Comparison of ENCODE assay signal across 7 cellular contexts in genomic region chr3:177589921-177590336, GRCh38.
DNase-seq lines count a peak whose midpoint lies in the region; ATAC-seq and TF ChIP-seq lines count a peak whose summit lies in the region.

No MANE protein-coding gene starts in this region.

- H3K4me1 ChIP-seq in neuronal stem cell (ENCODE audit: control insufficient read depth in 2 of 2, insufficient read depth in 1 of 2, low read depth in 1 of 2, low read length in 2 of 2): peaks cover 16 to 24% of the 10 kb centered on the region in 2 donors

- no peak overlapping the region for H3K14ac ChIP-seq in neuronal stem cell (ENCODE audit: low read length)

- H2BK5ac ChIP-seq in neuronal stem cell (ENCODE audit: low read length): no peak overlapping the region

- H4K91ac ChIP-seq in neuronal stem cell (ENCODE audit: low read depth, low read length, poor library complexity): no peak overlapping the region

- H3K27me3 ChIP-seq in neuronal stem cell (ENCODE audit: control insufficient read depth in 3 of 3, insufficient read depth in 3 of 3, low read depth in 1 of 3, low read length in 3 of 3): no peaks in the 10 kb centered on the region

- no peak overlapping the region for H3K4ac ChIP-seq in neuronal stem cell (ENCODE audit: low read length)

- WGBS in neuronal stem cell (ENCODE audit: extremely low coverage in 2 of 2, insufficient read length in 2 of 2, insufficient replicate concordance in 1 of 2), 2 donors: no CpG with 5 or more reads among the region's 4 CpGs

- H3K18ac ChIP-seq in neuronal stem cell (ENCODE audit: low read length): no peak overlapping the region

- peak; percentile 42 for ATAC-seq in GM18520 (IDR thresholded peaks at IDR 0.05; ENCODE audit: unreplicated experiment)

- no peak overlapping the region for H2BK12ac ChIP-seq in neuronal stem cell (ENCODE audit: low read length)

- H2AFZ ChIP-seq in neuronal stem cell (ENCODE audit: low read length): no peak overlapping the region

- in situ Hi-C loops in astrocyte of the spinal cord (cut with HindIII; ENCODE audit: low sequenced_read_pairs): no loop called here

- H3K23ac ChIP-seq in neuronal stem cell (ENCODE audit: low read depth, low read length, poor library complexity): no peak overlapping the region

- no peak overlapping the region for H2AK5ac ChIP-seq in neuronal stem cell (ENCODE audit: low read depth, low read length)

- TF ChIP-seq CTCF in HFF-Myc (IDR thresholded peaks at IDR 0.05; ENCODE audit: low read depth, low read length, missing control alignments): no peak
- TF ChIP-seq CTCF in astrocyte of the spinal cord (IDR thresholded peaks at IDR 0.05; ENCODE audit: low read depth, low read length): no peak

- no peak overlapping the region for H3K9ac ChIP-seq in neuronal stem cell (ENCODE audit: low read depth, low read length, poor library complexity)

- peaks cover 0 to 7% of the 10 kb centered on the region in 2 donors for H3K9me3 ChIP-seq in neuronal stem cell (replicated peaks in 1 of 2; ENCODE audit: control insufficient read depth in 2 of 2, insufficient read depth in 1 of 2, low read depth in 1 of 2, low read length in 2 of 2)

- H4K8ac ChIP-seq in neuronal stem cell (ENCODE audit: low read depth, low read length): no peak overlapping the region

- peak overlapping the region; percentile 43 for H3K27ac ChIP-seq in neuronal stem cell (replicated peaks; ENCODE audit: low read length)

- no peaks in the 10 kb centered on the region for H3K79me1 ChIP-seq in neuronal stem cell (ENCODE audit: low read depth, low read length)

- H3K36me3 ChIP-seq in neuronal stem cell (replicated peaks in 1 of 2; ENCODE audit: control insufficient read depth in 2 of 2, insufficient read depth in 2 of 2, low read length in 2 of 2): no peaks in the 10 kb centered on the region

- no peak overlapping the region for H3K4me2 ChIP-seq in neuronal stem cell (ENCODE audit: insufficient read depth, low read length, poor library complexity, severe bottlenecking)

- DNase-seq in HFF-Myc (ENCODE audit: extremely low read depth, low read depth): peak; percentile 89
- peak; percentile 75 for DNase-seq in NCI-H128 (lab: John Stamatoyannopoulos, UW; ENCODE audit: unreplicated experiment)
- peak; percentile 98 for DNase-seq in astrocyte of the spinal cord (ENCODE audit: low read depth, low spot score)
- peak; percentile 45 for DNase-seq in neuronal stem cell (ENCODE audit: low spot score)
- no peak for DNase-seq in C1 segment of cervical spinal cord (lab: John Stamatoyannopoulos, UW)
- DNase-seq in NCI-H2171 (lab: John Stamatoyannopoulos, UW): no peak

- no peak overlapping the region for H2BK15ac ChIP-seq in neuronal stem cell (ENCODE audit: low read length)

- H2BK120ac ChIP-seq in neuronal stem cell (ENCODE audit: low read depth, low read length): no peak overlapping the region

- H3K4me3 ChIP-seq in HFF-Myc (replicated peaks; ENCODE audit: low read depth, low read length) (no peak overlapping the region), astrocyte of the spinal cord (ENCODE audit: low read depth, low read length) (no peak overlapping the region), neuronal stem cell (ENCODE audit: low read length in 2 of 2) (no peak overlapping the region)

Comparison
In these comparisons a context has a peak if more than half of its experiments do, and no peak if none do; other contexts are left out.
1. DNase-seq: peak in HFF-Myc (single experiment), NCI-H128 (single experiment), astrocyte of the spinal cord (single experiment) and neuronal stem cell (single experiment); none in C1 segment of cervical spinal cord (0 of 14) and NCI-H2171 (single experiment).